ENCODE assay signal across 3 cellular contexts in genomic region chr16:57275992-57276391, GRCh38. TPM values are rescaled to one million over a fixed set of nuclear protein-coding genes. Genes with fewer than 3 reads are reported as not detected.
"Had no signal": no experiment of that assay in that cellular context is flagged by ENCODE, and none has a peak within 500 bp of the region (broad histone marks: within the 10 kb centered on the region; RNA-seq: fewer than 3 reads in every experiment).

No MANE protein-coding gene starts in this region.

RNA-seq across cellular contexts. Expression of gene PLLP, which starts 8.5 kb away (rescaled TPM):
- total RNA-seq: activated CD4-positive, alpha-beta memory T cell treated with anti-CD3 and anti-CD28 coated beads for 36 hours; activated CD4-positive, alpha-beta T cell treated with anti-CD3 and anti-CD28 coated beads, Interleukin-2, amount 10 ng/mL, durations not matched to agents 24 days and 14 days had no signal
- polyA plus RNA-seq: neural cell had no signal
